1 cellular context compared by ENCODE assay signal in the genomic region with DNA sequence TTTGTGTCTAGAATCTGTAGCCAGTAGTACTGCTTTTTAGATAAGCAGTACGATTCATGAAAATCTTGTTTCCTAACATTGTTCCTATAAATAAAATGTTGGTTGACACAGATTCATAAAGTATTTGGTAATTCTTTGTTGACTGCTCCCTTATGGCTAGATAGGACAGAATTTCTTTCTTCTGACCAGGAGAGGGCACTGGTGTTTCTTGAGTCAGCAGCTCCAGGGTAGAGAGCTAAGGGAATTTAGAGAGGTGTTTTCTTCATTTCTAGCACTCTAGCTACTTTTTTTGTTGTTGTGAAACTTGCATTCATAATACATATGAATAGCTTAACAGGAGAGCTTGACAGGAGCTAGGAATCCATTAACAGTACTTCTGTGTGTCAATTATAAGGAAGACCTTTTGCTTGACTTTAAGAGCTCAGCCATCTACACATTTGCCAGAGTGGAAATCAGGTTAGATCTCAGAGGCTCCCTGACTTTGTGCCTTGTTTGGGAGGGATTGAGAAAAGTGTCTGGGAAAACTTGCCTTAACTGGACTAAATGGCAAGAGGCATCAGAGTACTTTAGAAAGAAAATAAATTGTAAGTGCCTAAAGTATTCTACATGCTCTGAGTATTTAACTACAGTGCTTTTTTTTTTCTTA.
TF ChIP-seq lines count a peak whose summit lies in the region.

No MANE protein-coding gene starts in this region.

TF ChIP-seq in A549, 52 proteins besides CTCF, POLR2A, EP300 and RAD21 (continued from another document):
- TF ChIP-seq REST (IDR thresholded peaks at IDR 0.05) (no peak), HDAC2 (IDR thresholded peaks at IDR 0.05) (no peak), ZNF302 (CRISPR knock-in tag; IDR thresholded peaks at IDR 0.05) (no peak), KDM5A (IDR thresholded peaks at IDR 0.05) (no peak), PBX3 (IDR thresholded peaks at IDR 0.05) (no peak), CBX2 (IDR thresholded peaks at IDR 0.05; ENCODE audit: borderline replicate concordance, low read depth) (no peak)
